10 cellular contexts compared by ENCODE assay signal in genomic region chr3:138381950-138382715, GRCh38. TPM values are rescaled to one million over a fixed set of nuclear protein-coding genes. Genes with fewer than 3 reads are reported as not detected.
A peak's percentile ranks its signal among the peaks of the same experiment; 100 is the strongest.
DNase-seq lines count a peak whose midpoint lies in the region; ATAC-seq and TF ChIP-seq lines count a peak whose summit lies in the region.
"Had no signal": no experiment of that assay in that cellular context is flagged by ENCODE, and none has a peak within 500 bp of the region (broad histone marks: within the 10 kb centered on the region; RNA-seq: fewer than 3 reads in every experiment).

No MANE protein-coding gene starts in this region.

- H3K27me3 Mint-ChIP-seq in dendritic cell treated with granulocyte-macrophage colony-stimulating factor and Interleukin-4, amounts not matched to agents 40 ng/mL and 50 ng/mL, for 4 days, result no peaks in the 10 kb centered on the region
- H3K27me3 Mint-ChIP-seq in immature natural killer cell (ENCODE audit: low read depth in 3 of 3), result peaks cover 3 to 13% (median 3%) of the 10 kb centered on the region in 3 donors

- no peak for TF ChIP-seq CTCF in left lung (IDR thresholded peaks at IDR 0.05)

- H3K4me3 Mint-ChIP-seq in dendritic cell treated with granulocyte-macrophage colony-stimulating factor and Interleukin-4, amounts not matched to agents 40 ng/mL and 50 ng/mL, for 4 days, result no peak overlapping the region
- no peak overlapping the region for H3K4me3 Mint-ChIP-seq in immature natural killer cell
- H3K4me3 Mint-ChIP-seq: IgD-negative memory B cell; stimulated activated naive CD8-positive, alpha-beta T cell treated with anti-CD3 and anti-CD28 coated beads, Interleukin-15, amount 100 ng/mL, for 72 hours had no signal

- peaks cover 75% of the 10 kb centered on the region for H3K4me1 Mint-ChIP-seq in dendritic cell treated with granulocyte-macrophage colony-stimulating factor and Interleukin-4, amounts not matched to agents 40 ng/mL and 50 ng/mL, for 4 days (ENCODE audit: low read depth)
- H3K4me1 Mint-ChIP-seq in immature natural killer cell, result no peaks in the 10 kb centered on the region
- H3K4me1 Mint-ChIP-seq: stimulated activated naive CD8-positive, alpha-beta T cell treated with anti-CD3 and anti-CD28 coated beads, Interleukin-15, amount 100 ng/mL, for 72 hours had no signal

- no peaks in the 10 kb centered on the region for H3K36me3 ChIP-seq in left lung

- ATAC-seq in left lung (peak; percentile 96), HG03565 (IDR thresholded peaks at IDR 0.05; ENCODE audit: unreplicated experiment) (no peak)
- ATAC-seq: stimulated activated naive CD8-positive, alpha-beta T cell treated with anti-CD3 and anti-CD28 coated beads, Interleukin-15, amount 100 ng/mL, for 72 hours had no signal

- H3K9me3 Mint-ChIP-seq in dendritic cell treated with granulocyte-macrophage colony-stimulating factor and Interleukin-4, amounts not matched to agents 40 ng/mL and 50 ng/mL, for 4 days, result no peaks in the 10 kb centered on the region
- no peaks in the 10 kb centered on the region for H3K9me3 Mint-ChIP-seq in immature natural killer cell
- H3K9me3 Mint-ChIP-seq: stimulated activated naive CD8-positive, alpha-beta T cell treated with anti-CD3 and anti-CD28 coated beads, Interleukin-15, amount 100 ng/mL, for 72 hours had no signal

- intact Hi-C loops in dendritic cell treated with granulocyte-macrophage colony-stimulating factor and Interleukin-4, amounts not matched to agents 40 ng/mL and 50 ng/mL, for 4 days (cut with micrococcal nuclease), result loop anchor here (1.0 kb wide), 1 partner anchor 11 kb away; no protein-coding TSS in a partner anchor
- intact Hi-C loops in left lung (cut with DNase I), result no loop called here

- H3K27ac Mint-ChIP-seq in dendritic cell treated with granulocyte-macrophage colony-stimulating factor and Interleukin-4, amounts not matched to agents 40 ng/mL and 50 ng/mL, for 4 days, result peak overlapping the region; percentile 84
- H3K27ac Mint-ChIP-seq in immature natural killer cell, result no peak overlapping the region
- H3K27ac Mint-ChIP-seq: IgD-negative memory B cell; stimulated activated naive CD8-positive, alpha-beta T cell treated with anti-CD3 and anti-CD28 coated beads, Interleukin-15, amount 100 ng/mL, for 72 hours had no signal

- no peak overlapping the region for H3K4me3 ChIP-seq in left lung

- H3K27me3 ChIP-seq in left lung, result no peaks in the 10 kb centered on the region

- peak; percentile 42 for DNase-seq in HuH-7 (ENCODE audit: low spot score)
- peak; percentile 83 to 84 for DNase-seq in left lung
- DNase-seq in stromal cell of bone marrow (ENCODE audit: low read depth), result peak; percentile 34
- DNase-seq in NCI-H748 treated with DMSO at 0.1 percent for 48 hours (lab: John Stamatoyannopoulos, UW), result no peak
- no peak for DNase-seq in NCI-H146 (lab: John Stamatoyannopoulos, UW)
- DNase-seq in immature natural killer cell, result no peak
- DNase-seq: stimulated activated naive CD8-positive, alpha-beta T cell treated with anti-CD3 and anti-CD28 coated beads, Interleukin-15, amount 100 ng/mL, for 72 hours had no signal

- peaks cover 57% of the 10 kb centered on the region for H3K36me3 Mint-ChIP-seq in dendritic cell treated with granulocyte-macrophage colony-stimulating factor and Interleukin-4, amounts not matched to agents 40 ng/mL and 50 ng/mL, for 4 days (ENCODE audit: low read depth)
- no peaks in the 10 kb centered on the region for H3K36me3 Mint-ChIP-seq in immature natural killer cell
- H3K36me3 Mint-ChIP-seq: IgD-negative memory B cell had no signal

- peak overlapping the region; percentile 48 to 78 for H3K27ac ChIP-seq in left lung

- peaks cover 18 to 21% of the 10 kb centered on the region in 2 donors for H3K4me1 ChIP-seq in left lung

- H3K9me3 ChIP-seq in left lung, result no peaks in the 10 kb centered on the region

RNA-seq across cellular contexts. Expression of gene MRAS, which starts 33.8 kb away (rescaled TPM):
- 10 to 100 TPM; 41.0 to 48.0 TPM for total RNA-seq in left lung
- not detected for polyA plus RNA-seq in immature natural killer cell
- polyA plus RNA-seq: IgD-negative memory B cell had no signal

RNA-seq across cellular contexts. Expression of gene ESYT3, which starts 52.3 kb away (rescaled TPM):
- 10 to 100 TPM; 24.5 to 44.4 TPM for total RNA-seq in left lung
- not detected for polyA plus RNA-seq in immature natural killer cell

RNA-seq across cellular contexts. Expression of gene NME9, which starts 52.5 kb away (rescaled TPM):
- total RNA-seq in left lung, result 1 to 10 TPM in 1 of 2 donors, not detected in 1; 1.8 TPM
- polyA plus RNA-seq in immature natural killer cell, result under 1 TPM in 1 of 3 donors, not detected in 2; 0.50 TPM

Comparison
In these comparisons a context has a peak if more than half of its experiments do, and no peak if none do; other contexts are left out.
1. DNase-seq: peak in HuH-7 (single experiment), left lung (2 of 2) and stromal cell of bone marrow (single experiment); none in NCI-H748 treated with DMSO at 0.1 percent for 48 hours (single experiment), NCI-H146 (single experiment) and immature natural killer cell (0 of 3).